Comparison of ENCODE assay signal across 12 cellular contexts in genomic region chr11:41431784-41432183, GRCh38. TPM values are rescaled to one million over a fixed set of nuclear protein-coding genes. Genes with fewer than 3 reads are reported as not detected.
DNase-seq lines count a peak whose midpoint lies in the region; ATAC-seq and TF ChIP-seq lines count a peak whose summit lies in the region.
"Had no signal": no experiment of that assay in that cellular context is flagged by ENCODE, and none has a peak within 500 bp of the region (broad histone marks: within the 10 kb centered on the region; RNA-seq: fewer than 3 reads in every experiment).

No MANE protein-coding gene starts in this region.

- CTCF ChIA-PET in activated CD8-positive, alpha-beta T cell treated with anti-CD3 and anti-CD28 coated beads for 36 hours (lab: Charles Lee), result no interaction called here
- CTCF ChIA-PET in activated CD8-positive, alpha-beta T cell treated with anti-CD3 and anti-CD28 coated beads, Interleukin-2, amount 10 ng/mL, durations not matched to agents 7 days and 5 days (lab: Charles Lee), result interaction anchor here (1.0 kb wide), 1 partner anchor 23 kb away, joined by 3 read pairs; no protein-coding TSS in a partner anchor

- no peaks in the 10 kb centered on the region for H3K4me1 Mint-ChIP-seq in activated CD8-positive, alpha-beta T cell treated with anti-CD3 and anti-CD28 coated beads for 36 hours (ENCODE audit: low read depth)
- no peaks in the 10 kb centered on the region for H3K4me1 Mint-ChIP-seq in activated CD8-positive, alpha-beta T cell treated with anti-CD3 and anti-CD28 coated beads, Interleukin-2, amount 10 ng/mL, durations not matched to agents 7 days and 5 days (ENCODE audit: low read depth)
- H3K4me1 Mint-ChIP-seq in chondrocyte (ENCODE audit: low read depth), result no peaks in the 10 kb centered on the region

- no peak overlapping the region for H3K4me3 Mint-ChIP-seq in activated CD8-positive, alpha-beta T cell treated with anti-CD3 and anti-CD28 coated beads for 36 hours
- H3K4me3 Mint-ChIP-seq in activated CD8-positive, alpha-beta T cell treated with anti-CD3 and anti-CD28 coated beads, Interleukin-2, amount 10 ng/mL, durations not matched to agents 7 days and 5 days, result no peak overlapping the region
- H3K4me3 Mint-ChIP-seq in chondrocyte (ENCODE audit: unreplicated experiment), result no peak overlapping the region
- H3K4me3 Mint-ChIP-seq: activated CD4-positive, alpha-beta memory T cell treated with anti-CD3 and anti-CD28 coated beads for 36 hours had no signal

- H3K9me3 ChIP-seq in thyroid gland, result no peaks in the 10 kb centered on the region
- H3K9me3 ChIP-seq: BLaER1 had no signal

- no peak overlapping the region for H3K27ac Mint-ChIP-seq in activated CD8-positive, alpha-beta T cell treated with anti-CD3 and anti-CD28 coated beads for 36 hours
- no peak overlapping the region for H3K27ac Mint-ChIP-seq in activated CD8-positive, alpha-beta T cell treated with anti-CD3 and anti-CD28 coated beads, Interleukin-2, amount 10 ng/mL, durations not matched to agents 7 days and 5 days
- no peak overlapping the region for H3K27ac Mint-ChIP-seq in chondrocyte (ENCODE audit: unreplicated experiment)
- H3K27ac Mint-ChIP-seq: activated CD4-positive, alpha-beta memory T cell treated with anti-CD3 and anti-CD28 coated beads for 36 hours had no signal

- ATAC-seq in activated CD8-positive, alpha-beta T cell treated with anti-CD3 and anti-CD28 coated beads for 36 hours, result no peak
- no peak for ATAC-seq in activated CD8-positive, alpha-beta T cell treated with anti-CD3 and anti-CD28 coated beads, Interleukin-2, amount 10 ng/mL, durations not matched to agents 7 days and 5 days

- H3K27ac ChIP-seq in thyroid gland, result no peak overlapping the region
- no peak overlapping the region for H3K27ac ChIP-seq in coronary artery
- H3K27ac ChIP-seq: BLaER1 had no signal

- H3K9me3 Mint-ChIP-seq in activated CD8-positive, alpha-beta T cell treated with anti-CD3 and anti-CD28 coated beads for 36 hours, result peaks cover 5% of the 10 kb centered on the region
- H3K9me3 Mint-ChIP-seq in activated CD8-positive, alpha-beta T cell treated with anti-CD3 and anti-CD28 coated beads, Interleukin-2, amount 10 ng/mL, durations not matched to agents 7 days and 5 days (ENCODE audit: insufficient read depth), result peaks cover 3% of the 10 kb centered on the region
- H3K9me3 Mint-ChIP-seq in chondrocyte (ENCODE audit: low read depth), result no peaks in the 10 kb centered on the region

- H3K27me3 Mint-ChIP-seq in activated CD8-positive, alpha-beta T cell treated with anti-CD3 and anti-CD28 coated beads for 36 hours, result no peaks in the 10 kb centered on the region
- H3K27me3 Mint-ChIP-seq in activated CD8-positive, alpha-beta T cell treated with anti-CD3 and anti-CD28 coated beads, Interleukin-2, amount 10 ng/mL, durations not matched to agents 7 days and 5 days (ENCODE audit: low read depth), result no peaks in the 10 kb centered on the region
- peaks cover 6% of the 10 kb centered on the region for H3K27me3 Mint-ChIP-seq in chondrocyte (ENCODE audit: low read depth)
- H3K27me3 Mint-ChIP-seq: activated CD4-positive, alpha-beta memory T cell treated with anti-CD3 and anti-CD28 coated beads for 36 hours had no signal

- H3K4me3 ChIP-seq in thyroid gland (replicated peaks in 1 of 3) (no peak overlapping the region), coronary artery (no peak overlapping the region)
- H3K4me3 ChIP-seq: BLaER1 had no signal

- WGBS in thyroid gland, 2 donors, result 50 to 51% methylated on average over 5 of the region's 5 CpGs

- intact Hi-C loops in activated CD8-positive, alpha-beta T cell treated with anti-CD3 and anti-CD28 coated beads for 36 hours (cut with micrococcal nuclease), result no loop called here
- intact Hi-C loops in thyroid gland (cut with DNase I), result no loop called here

- H3K27me3 ChIP-seq in thyroid gland, result no peaks in the 10 kb centered on the region
- H3K27me3 ChIP-seq: BLaER1 had no signal

- H3K36me3 ChIP-seq in thyroid gland, result no peaks in the 10 kb centered on the region
- H3K36me3 ChIP-seq: BLaER1 had no signal

- no peaks in the 10 kb centered on the region for H3K4me1 ChIP-seq in thyroid gland
- H3K4me1 ChIP-seq: BLaER1 had no signal

- POLR2A ChIA-PET in activated CD8-positive, alpha-beta T cell treated with anti-CD3 and anti-CD28 coated beads for 36 hours (lab: Charles Lee), result no interaction called here
- POLR2A ChIA-PET in activated CD8-positive, alpha-beta T cell treated with anti-CD3 and anti-CD28 coated beads, Interleukin-2, amount 10 ng/mL, durations not matched to agents 7 days and 5 days (lab: Charles Lee), result no interaction called here

- no peaks in the 10 kb centered on the region for H3K36me3 Mint-ChIP-seq in activated CD8-positive, alpha-beta T cell treated with anti-CD3 and anti-CD28 coated beads for 36 hours (ENCODE audit: low read depth)
- no peaks in the 10 kb centered on the region for H3K36me3 Mint-ChIP-seq in activated CD8-positive, alpha-beta T cell treated with anti-CD3 and anti-CD28 coated beads, Interleukin-2, amount 10 ng/mL, durations not matched to agents 7 days and 5 days (ENCODE audit: low read depth)
- no peaks in the 10 kb centered on the region for H3K36me3 Mint-ChIP-seq in chondrocyte (ENCODE audit: low read depth)
- H3K36me3 Mint-ChIP-seq: activated CD4-positive, alpha-beta memory T cell treated with anti-CD3 and anti-CD28 coated beads for 36 hours had no signal

- TF ChIP-seq POLR2A in thyroid gland (IDR thresholded peaks at IDR 0.05), result no peak

- TF ChIP-seq CTCF in activated CD8-positive, alpha-beta T cell treated with anti-CD3 and anti-CD28 coated beads for 36 hours (IDR thresholded peaks at IDR 0.05), result peak; percentile 17
- TF ChIP-seq CTCF in chondrocyte (IDR thresholded peaks at IDR 0.05) (peak; percentile 78), thyroid gland (IDR thresholded peaks at IDR 0.05) (peak in 5 of 6 experiments; percentile 17 to 68 (median 56)), coronary artery (IDR thresholded peaks at IDR 0.05) (no peak)

- DNase-seq in activated CD8-positive, alpha-beta T cell treated with anti-CD3 and anti-CD28 coated beads for 36 hours, result no peak
- no peak for DNase-seq in activated CD8-positive, alpha-beta T cell treated with anti-CD3 and anti-CD28 coated beads, Interleukin-2, amount 10 ng/mL, durations not matched to agents 7 days and 5 days
- DNase-seq in NCI-H345 (lab: John Stamatoyannopoulos, UW) (peak; percentile 25), chondrocyte (ENCODE audit: low spot score) (no peak), thyroid gland (peak in 1 of 2 donors; percentile 5), ureter (ENCODE audit: low spot score) (no peak), coronary artery (ENCODE audit: low spot score) (no peak), NCI-H2196 treated with DMSO at 0.1 percent for 48 hours (lab: John Stamatoyannopoulos, UW; ENCODE audit: unreplicated experiment) (no peak)
- DNase-seq: activated CD4-positive, alpha-beta memory T cell treated with anti-CD3 and anti-CD28 coated beads for 36 hours had no signal

RNA-seq across cellular contexts. Expression of gene LRRC4C, which starts 27.7 kb away (rescaled TPM):
- not detected for total RNA-seq in activated CD8-positive, alpha-beta T cell treated with anti-CD3 and anti-CD28 coated beads for 36 hours
- not detected for total RNA-seq in activated CD8-positive, alpha-beta T cell treated with anti-CD3 and anti-CD28 coated beads, Interleukin-2, amount 10 ng/mL, durations not matched to agents 7 days and 5 days
- total RNA-seq in chondrocyte (0.72 to 1.2 TPM (median 0.72 TPM) in 3 replicates), thyroid gland (10 to 100 TPM in 2 of 4 donors, 1 to 10 TPM in 2; 4.6 to 13.9 (median 7.8) TPM), ureter (3.6 TPM)
- total RNA-seq: activated CD4-positive, alpha-beta memory T cell treated with anti-CD3 and anti-CD28 coated beads for 36 hours; bronchial epithelial cell; glomerular endothelial cell had no signal
